In genomic region chr14:92253381-92253894, GRCh38 we compare ENCODE assay signal across 1 cellular context.
TF ChIP-seq lines count a peak whose summit lies in the region.

No MANE protein-coding gene starts in this region.

TF ChIP-seq in GM23338, 12 proteins besides CTCF, POLR2A, EP300 and RAD21 (continued from another document):
- TF ChIP-seq, protein P1, sequence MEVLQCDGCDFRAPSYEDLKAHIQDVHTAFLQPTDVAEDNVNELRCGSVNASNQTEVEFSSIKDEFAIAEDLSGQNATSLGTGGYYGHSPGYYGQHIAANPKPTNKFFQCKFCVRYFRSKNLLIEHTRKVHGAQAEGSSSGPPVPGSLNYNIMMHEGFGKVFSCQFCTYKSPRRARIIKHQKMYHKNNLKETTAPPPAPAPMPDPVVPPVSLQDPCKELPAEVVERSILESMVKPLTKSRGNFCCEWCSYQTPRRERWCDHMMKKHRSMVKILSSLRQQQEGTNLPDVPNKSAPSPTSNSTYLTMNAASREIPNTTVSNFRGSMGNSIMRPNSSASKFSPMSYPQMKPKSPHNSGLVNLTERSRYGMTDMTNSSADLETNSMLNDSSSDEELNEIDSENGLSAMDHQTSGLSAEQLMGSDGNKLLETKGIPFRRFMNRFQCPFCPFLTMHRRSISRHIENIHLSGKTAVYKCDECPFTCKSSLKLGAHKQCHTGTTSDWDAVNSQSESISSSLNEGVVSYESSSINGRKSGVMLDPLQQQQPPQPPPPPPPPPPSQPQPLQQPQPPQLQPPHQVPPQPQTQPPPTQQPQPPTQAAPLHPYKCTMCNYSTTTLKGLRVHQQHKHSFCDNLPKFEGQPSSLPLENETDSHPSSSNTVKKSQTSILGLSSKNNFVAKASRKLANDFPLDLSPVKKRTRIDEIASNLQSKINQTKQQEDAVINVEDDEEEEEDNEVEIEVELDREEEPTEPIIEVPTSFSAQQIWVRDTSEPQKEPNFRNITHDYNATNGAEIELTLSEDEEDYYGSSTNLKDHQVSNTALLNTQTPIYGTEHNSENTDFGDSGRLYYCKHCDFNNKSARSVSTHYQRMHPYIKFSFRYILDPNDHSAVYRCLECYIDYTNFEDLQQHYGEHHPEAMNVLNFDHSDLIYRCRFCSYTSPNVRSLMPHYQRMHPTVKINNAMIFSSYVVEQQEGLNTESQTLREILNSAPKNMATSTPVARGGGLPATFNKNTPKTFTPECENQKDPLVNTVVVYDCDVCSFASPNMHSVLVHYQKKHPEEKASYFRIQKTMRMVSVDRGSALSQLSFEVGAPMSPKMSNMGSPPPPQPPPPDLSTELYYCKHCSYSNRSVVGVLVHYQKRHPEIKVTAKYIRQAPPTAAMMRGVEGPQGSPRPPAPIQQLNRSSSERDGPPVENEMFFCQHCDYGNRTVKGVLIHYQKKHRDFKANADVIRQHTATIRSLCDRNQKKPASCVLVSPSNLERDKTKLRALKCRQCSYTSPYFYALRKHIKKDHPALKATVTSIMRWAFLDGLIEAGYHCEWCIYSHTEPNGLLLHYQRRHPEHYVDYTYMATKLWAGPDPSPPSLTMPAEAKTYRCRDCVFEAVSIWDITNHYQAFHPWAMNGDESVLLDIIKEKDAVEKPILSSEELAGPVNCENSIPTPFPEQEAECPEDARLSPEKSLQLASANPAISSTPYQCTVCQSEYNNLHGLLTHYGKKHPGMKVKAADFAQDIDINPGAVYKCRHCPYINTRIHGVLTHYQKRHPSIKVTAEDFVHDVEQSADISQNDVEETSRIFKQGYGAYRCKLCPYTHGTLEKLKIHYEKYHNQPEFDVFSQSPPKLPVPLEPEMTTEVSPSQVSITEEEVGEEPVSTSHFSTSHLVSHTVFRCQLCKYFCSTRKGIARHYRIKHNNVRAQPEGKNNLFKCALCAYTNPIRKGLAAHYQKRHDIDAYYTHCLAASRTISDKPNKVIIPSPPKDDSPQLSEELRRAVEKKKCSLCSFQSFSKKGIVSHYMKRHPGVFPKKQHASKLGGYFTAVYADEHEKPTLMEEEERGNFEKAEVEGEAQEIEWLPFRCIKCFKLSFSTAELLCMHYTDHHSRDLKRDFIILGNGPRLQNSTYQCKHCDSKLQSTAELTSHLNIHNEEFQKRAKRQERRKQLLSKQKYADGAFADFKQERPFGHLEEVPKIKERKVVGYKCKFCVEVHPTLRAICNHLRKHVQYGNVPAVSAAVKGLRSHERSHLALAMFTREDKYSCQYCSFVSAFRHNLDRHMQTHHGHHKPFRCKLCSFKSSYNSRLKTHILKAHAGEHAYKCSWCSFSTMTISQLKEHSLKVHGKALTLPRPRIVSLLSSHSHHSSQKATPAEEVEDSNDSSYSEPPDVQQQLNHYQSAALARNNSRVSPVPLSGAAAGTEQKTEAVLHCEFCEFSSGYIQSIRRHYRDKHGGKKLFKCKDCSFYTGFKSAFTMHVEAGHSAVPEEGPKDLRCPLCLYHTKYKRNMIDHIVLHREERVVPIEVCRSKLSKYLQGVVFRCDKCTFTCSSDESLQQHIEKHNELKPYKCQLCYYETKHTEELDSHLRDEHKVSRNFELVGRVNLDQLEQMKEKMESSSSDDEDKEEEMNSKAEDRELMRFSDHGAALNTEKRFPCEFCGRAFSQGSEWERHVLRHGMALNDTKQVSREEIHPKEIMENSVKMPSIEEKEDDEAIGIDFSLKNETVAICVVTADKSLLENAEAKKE (CRISPR knock-in tag; IDR thresholded peaks at IDR 0.05): no peak
